27 cellular contexts compared by ENCODE assay signal in the genomic region with DNA sequence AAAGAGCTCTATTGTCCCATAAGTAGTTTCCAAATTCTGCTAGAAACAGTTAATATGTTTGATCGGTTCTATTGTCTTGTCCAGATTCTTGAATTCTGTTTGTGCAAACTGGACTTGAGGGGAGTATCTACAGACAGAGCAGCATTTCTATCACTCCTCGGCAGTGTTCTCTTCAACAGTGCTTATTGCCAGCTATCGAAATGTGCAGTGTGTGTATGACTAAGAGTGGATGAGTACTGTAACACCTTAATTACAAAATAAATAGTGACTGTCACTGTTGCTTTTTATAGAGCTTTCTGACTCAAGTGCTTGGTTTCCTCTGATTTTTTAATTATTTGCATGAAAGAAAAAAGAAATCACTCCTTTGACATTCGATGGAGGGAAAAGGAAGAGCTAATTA.
A peak's percentile ranks its signal among the peaks of the same experiment; 100 is the strongest.
DNase-seq lines count a peak whose midpoint lies in the region; ATAC-seq and TF ChIP-seq lines count a peak whose summit lies in the region.
"Had no signal": no experiment of that assay in that cellular context is flagged by ENCODE, and none has a peak within 500 bp of the region (broad histone marks: within the 10 kb centered on the region; RNA-seq: fewer than 3 reads in every experiment).

No MANE protein-coding gene starts in this region.

- DNase-seq in DMS153 (lab: John Stamatoyannopoulos, UW), result peak; percentile 6
- DNase-seq in NCI-H345 treated with DMSO at 0.1 percent for 48 hours (lab: John Stamatoyannopoulos, UW; ENCODE audit: unreplicated experiment), result peak; percentile 12
- DNase-seq in fibroblast of mammary gland (ENCODE audit: low read depth), result peak; percentile 14
- DNase-seq in natural killer cell treated with Interleukin-12 subunit alpha and Interleukin-12 subunit beta and Interleukin-15 and Interleukin-18, amount 100 ng/mL, for 72 hours (ENCODE audit: low spot score), result no peak
- no peak for DNase-seq in COR-L47 (lab: John Stamatoyannopoulos, UW)
- DNase-seq: activated CD4-positive, alpha-beta T cell treated with anti-CD3 and anti-CD28 coated beads, Interleukin-2, amount 10 ng/mL, durations not matched to agents 7 days and 5 days; AML-193; body of pancreas; heart left ventricle; HFFc6; immature natural killer cell; MM.1S; mucosa of descending colon; NCI-H69; psoas muscle; SIG-M5; stimulated activated CD4-positive, alpha-beta T cell treated with anti-CD3 and anti-CD28 coated beads, Interleukin-4, amount 100 ng/mL, for 1 hour; stimulated activated naive CD8-positive, alpha-beta T cell treated with anti-CD3 and anti-CD28 coated beads, Interleukin-15, amount 100 ng/mL, for 72 hours; T-helper 1 cell had no signal

- H3K9ac ChIP-seq in HUES48 (ENCODE audit: low read depth, low read length), result no peak overlapping the region
- H3K9ac ChIP-seq: neural progenitor cell had no signal

- peaks cover 6 to 7% of the 10 kb centered on the region in 2 donors for H3K4me1 Mint-ChIP-seq in natural killer cell treated with Interleukin-12 subunit alpha and Interleukin-12 subunit beta and Interleukin-15 and Interleukin-18, amount 100 ng/mL, for 72 hours (ENCODE audit: low read depth in 2 of 2)
- H3K4me1 Mint-ChIP-seq: activated T-helper 17 cell treated with anti-CD3 and anti-CD28 coated beads, Interleukin-2, amount 50 U/mL, for 72 hours; stimulated activated naive CD8-positive, alpha-beta T cell treated with anti-CD3 and anti-CD28 coated beads, Interleukin-15, amount 100 ng/mL, for 72 hours had no signal

- H3K27me3 ChIP-seq in HUES48 (ENCODE audit: control insufficient read depth, insufficient read depth, low read length), result no peaks in the 10 kb centered on the region
- H3K27me3 ChIP-seq: body of pancreas, neural progenitor cell had no signal

- peaks cover 46% of the 10 kb centered on the region for H3K4me1 ChIP-seq in HUES48 (ENCODE audit: control insufficient read depth, insufficient read depth, low read length)
- H3K4me1 ChIP-seq: body of pancreas, psoas muscle, tibial nerve had no signal

- H3K27ac ChIP-seq in HUES48 (ENCODE audit: low read depth, low read length), result peak overlapping the region; percentile 46
- H3K27ac ChIP-seq: body of pancreas, coronary artery, heart left ventricle, neural progenitor cell, psoas muscle, skin epidermis, tibial nerve had no signal

- no peaks in the 10 kb centered on the region for H3K9me3 ChIP-seq in HUES48 (ENCODE audit: control insufficient read depth, insufficient read depth, low read length)
- H3K9me3 ChIP-seq: body of pancreas, heart left ventricle, mucosa of descending colon, psoas muscle, tibial nerve had no signal

- no peak overlapping the region for H3K27ac Mint-ChIP-seq in natural killer cell treated with Interleukin-12 subunit alpha and Interleukin-12 subunit beta and Interleukin-15 and Interleukin-18, amount 100 ng/mL, for 72 hours
- H3K27ac Mint-ChIP-seq: activated CD4-positive, alpha-beta T cell treated with anti-CD3 and anti-CD28 coated beads, Interleukin-2, amount 10 ng/mL, durations not matched to agents 7 days and 5 days; activated naive CD8-positive, alpha-beta T cell; activated T-helper 17 cell treated with anti-CD3 and anti-CD28 coated beads, Interleukin-2, amount 50 U/mL, for 72 hours; HFFc6; immature natural killer cell; neural progenitor cell; stimulated activated naive CD8-positive, alpha-beta T cell treated with anti-CD3 and anti-CD28 coated beads, Interleukin-15, amount 100 ng/mL, for 72 hours had no signal

- TF ChIP-seq CTCF in fibroblast of mammary gland (conservative IDR thresholded peaks at IDR 0.05; ENCODE audit: control insufficient read depth, insufficient read depth, low read depth, low read length), result no peak

- H3K36me3 Mint-ChIP-seq in natural killer cell treated with Interleukin-12 subunit alpha and Interleukin-12 subunit beta and Interleukin-15 and Interleukin-18, amount 100 ng/mL, for 72 hours, result no peaks in the 10 kb centered on the region
- H3K36me3 Mint-ChIP-seq: activated naive CD8-positive, alpha-beta T cell; immature natural killer cell; neural progenitor cell had no signal

- no peak overlapping the region for H3K4me3 Mint-ChIP-seq in natural killer cell treated with Interleukin-12 subunit alpha and Interleukin-12 subunit beta and Interleukin-15 and Interleukin-18, amount 100 ng/mL, for 72 hours
- H3K4me3 Mint-ChIP-seq: activated CD4-positive, alpha-beta T cell treated with anti-CD3 and anti-CD28 coated beads, Interleukin-2, amount 10 ng/mL, durations not matched to agents 7 days and 5 days; activated naive CD8-positive, alpha-beta T cell; activated T-helper 17 cell treated with anti-CD3 and anti-CD28 coated beads, Interleukin-2, amount 50 U/mL, for 72 hours; HFFc6; immature natural killer cell; neural progenitor cell; stimulated activated naive CD8-positive, alpha-beta T cell treated with anti-CD3 and anti-CD28 coated beads, Interleukin-15, amount 100 ng/mL, for 72 hours had no signal

- H3K9me3 Mint-ChIP-seq in natural killer cell treated with Interleukin-12 subunit alpha and Interleukin-12 subunit beta and Interleukin-15 and Interleukin-18, amount 100 ng/mL, for 72 hours, result no peaks in the 10 kb centered on the region
- H3K9me3 Mint-ChIP-seq: activated CD4-positive, alpha-beta T cell treated with anti-CD3 and anti-CD28 coated beads, Interleukin-2, amount 10 ng/mL, durations not matched to agents 7 days and 5 days; activated T-helper 17 cell treated with anti-CD3 and anti-CD28 coated beads, Interleukin-2, amount 50 U/mL, for 72 hours; HFFc6; immature natural killer cell; neural progenitor cell; stimulated activated naive CD8-positive, alpha-beta T cell treated with anti-CD3 and anti-CD28 coated beads, Interleukin-15, amount 100 ng/mL, for 72 hours had no signal

- H3K4me3 ChIP-seq in HUES48 (ENCODE audit: low read depth, low read length) (no peak overlapping the region), fibroblast of mammary gland (ENCODE audit: control insufficient read depth, low read depth, low read length) (no peak overlapping the region)
- H3K4me3 ChIP-seq: body of pancreas, coronary artery, heart left ventricle, mucosa of descending colon, neural progenitor cell, psoas muscle, skin epidermis, tibial nerve had no signal

- no peak for ATAC-seq in natural killer cell treated with Interleukin-12 subunit alpha and Interleukin-12 subunit beta and Interleukin-15 and Interleukin-18, amount 100 ng/mL, for 72 hours
- no peak for ATAC-seq in GM21717 (IDR thresholded peaks at IDR 0.05; ENCODE audit: unreplicated experiment)
- ATAC-seq: activated T-helper 17 cell treated with anti-CD3 and anti-CD28 coated beads, Interleukin-2, amount 50 U/mL, for 72 hours; body of pancreas; heart left ventricle; mucosa of descending colon; stimulated activated naive CD8-positive, alpha-beta T cell treated with anti-CD3 and anti-CD28 coated beads, Interleukin-15, amount 100 ng/mL, for 72 hours had no signal

- no peaks in the 10 kb centered on the region for H3K36me3 ChIP-seq in HUES48 (ENCODE audit: control insufficient read depth, insufficient read depth, low read length)
- H3K36me3 ChIP-seq: heart left ventricle, neural progenitor cell, tibial nerve had no signal

- H3K27me3 Mint-ChIP-seq in natural killer cell treated with Interleukin-12 subunit alpha and Interleukin-12 subunit beta and Interleukin-15 and Interleukin-18, amount 100 ng/mL, for 72 hours, result peaks cover 0 to 2% of the 10 kb centered on the region in 2 donors
- H3K27me3 Mint-ChIP-seq: activated CD4-positive, alpha-beta T cell treated with anti-CD3 and anti-CD28 coated beads, Interleukin-2, amount 10 ng/mL, durations not matched to agents 7 days and 5 days; activated naive CD8-positive, alpha-beta T cell; activated T-helper 17 cell treated with anti-CD3 and anti-CD28 coated beads, Interleukin-2, amount 50 U/mL, for 72 hours; stimulated activated naive CD8-positive, alpha-beta T cell treated with anti-CD3 and anti-CD28 coated beads, Interleukin-15, amount 100 ng/mL, for 72 hours had no signal

Comparison
In these comparisons a context has a peak if more than half of its experiments do, and no peak if none do; other contexts are left out.
1. DNase-seq: peak in DMS153 (single experiment), NCI-H345 treated with DMSO at 0.1 percent for 48 hours (single experiment) and fibroblast of mammary gland (single experiment); none in natural killer cell treated with Interleukin-12 subunit alpha and Interleukin-12 subunit beta and Interleukin-15 and Interleukin-18, amount 100 ng/mL, for 72 hours (single experiment) and COR-L47 (single experiment).